ENCODE assay signal across 1 cellular context in genomic region chr2:162113771-162114168, GRCh38.
TF ChIP-seq lines count a peak whose summit lies in the region.

No MANE protein-coding gene starts in this region.

TF ChIP-seq in HepG2, 621 proteins besides CTCF, POLR2A, EP300 and RAD21 (continued from another document and continues in another):
- peak; percentile 95; the same call in 1 of the 2 replicates for TF ChIP-seq ZNF614 (CRISPR knock-in tag; IDR thresholded peaks at IDR 0.05; ENCODE audit: borderline replicate concordance)
- TF ChIP-seq, protein P1, sequence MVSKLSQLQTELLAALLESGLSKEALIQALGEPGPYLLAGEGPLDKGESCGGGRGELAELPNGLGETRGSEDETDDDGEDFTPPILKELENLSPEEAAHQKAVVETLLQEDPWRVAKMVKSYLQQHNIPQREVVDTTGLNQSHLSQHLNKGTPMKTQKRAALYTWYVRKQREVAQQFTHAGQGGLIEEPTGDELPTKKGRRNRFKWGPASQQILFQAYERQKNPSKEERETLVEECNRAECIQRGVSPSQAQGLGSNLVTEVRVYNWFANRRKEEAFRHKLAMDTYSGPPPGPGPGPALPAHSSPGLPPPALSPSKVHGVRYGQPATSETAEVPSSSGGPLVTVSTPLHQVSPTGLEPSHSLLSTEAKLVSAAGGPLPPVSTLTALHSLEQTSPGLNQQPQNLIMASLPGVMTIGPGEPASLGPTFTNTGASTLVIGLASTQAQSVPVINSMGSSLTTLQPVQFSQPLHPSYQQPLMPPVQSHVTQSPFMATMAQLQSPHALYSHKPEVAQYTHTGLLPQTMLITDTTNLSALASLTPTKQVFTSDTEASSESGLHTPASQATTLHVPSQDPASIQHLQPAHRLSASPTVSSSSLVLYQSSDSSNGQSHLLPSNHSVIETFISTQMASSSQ (IDR thresholded peaks at IDR 0.05; ENCODE audit: low read depth), result no peak
- TF ChIP-seq, protein P1 (CRISPR knock-in tag; IDR thresholded peaks at IDR 0.05; ENCODE audit: borderline replicate concordance), result peak; percentile 74
- TF ChIP-seq TBP (CRISPR knock-in tag; IDR thresholded peaks at IDR 0.05), result no peak
- TF ChIP-seq KMT2B (CRISPR knock-in tag; IDR thresholded peaks at IDR 0.05), result peak; percentile 56; the same call in 1 of the 2 replicates
- 0 out of 2 replicates have a peak, but pooled peaks have one; percentile 43 for TF ChIP-seq PRDM10 (CRISPR knock-in tag; IDR thresholded peaks at IDR 0.05; ENCODE audit: low read depth)
- peak; percentile 71 for TF ChIP-seq POGZ (CRISPR knock-in tag; IDR thresholded peaks at IDR 0.05)
- TF ChIP-seq ZNF33A (CRISPR knock-in tag; IDR thresholded peaks at IDR 0.05; ENCODE audit: borderline replicate concordance), result no peak
- TF ChIP-seq MTF1 (CRISPR knock-in tag; IDR thresholded peaks at IDR 0.05), result no peak
- TF ChIP-seq SIN3A (IDR thresholded peaks at IDR 0.05; ENCODE audit: borderline replicate concordance, low read depth, low read length), result 0 out of 2 replicates have a peak, but pooled peaks have one; percentile 51
- TF ChIP-seq ZNF20 (CRISPR knock-in tag; IDR thresholded peaks at IDR 0.05), result no peak
- peak; percentile 75; the same call in 1 of the 2 replicates for TF ChIP-seq ATF3 (CRISPR knock-in tag; IDR thresholded peaks at IDR 0.05)
- peak; percentile 91 for TF ChIP-seq CBFB (CRISPR knock-in tag; IDR thresholded peaks at IDR 0.05)
- TF ChIP-seq ZNF281 (CRISPR knock-in tag; IDR thresholded peaks at IDR 0.05; ENCODE audit: borderline replicate concordance), result peak; percentile 73; the same call in 1 of the 2 replicates
- TF ChIP-seq TBX2 (CRISPR knock-in tag; IDR thresholded peaks at IDR 0.05; ENCODE audit: borderline replicate concordance), result peak; percentile 65; the same call in 1 of the 2 replicates
- no peak for TF ChIP-seq MAFG (CRISPR knock-in tag; IDR thresholded peaks at IDR 0.05)
- no peak for TF ChIP-seq ZKSCAN5 (CRISPR knock-in tag; IDR thresholded peaks at IDR 0.05)
- TF ChIP-seq, protein P2, sequence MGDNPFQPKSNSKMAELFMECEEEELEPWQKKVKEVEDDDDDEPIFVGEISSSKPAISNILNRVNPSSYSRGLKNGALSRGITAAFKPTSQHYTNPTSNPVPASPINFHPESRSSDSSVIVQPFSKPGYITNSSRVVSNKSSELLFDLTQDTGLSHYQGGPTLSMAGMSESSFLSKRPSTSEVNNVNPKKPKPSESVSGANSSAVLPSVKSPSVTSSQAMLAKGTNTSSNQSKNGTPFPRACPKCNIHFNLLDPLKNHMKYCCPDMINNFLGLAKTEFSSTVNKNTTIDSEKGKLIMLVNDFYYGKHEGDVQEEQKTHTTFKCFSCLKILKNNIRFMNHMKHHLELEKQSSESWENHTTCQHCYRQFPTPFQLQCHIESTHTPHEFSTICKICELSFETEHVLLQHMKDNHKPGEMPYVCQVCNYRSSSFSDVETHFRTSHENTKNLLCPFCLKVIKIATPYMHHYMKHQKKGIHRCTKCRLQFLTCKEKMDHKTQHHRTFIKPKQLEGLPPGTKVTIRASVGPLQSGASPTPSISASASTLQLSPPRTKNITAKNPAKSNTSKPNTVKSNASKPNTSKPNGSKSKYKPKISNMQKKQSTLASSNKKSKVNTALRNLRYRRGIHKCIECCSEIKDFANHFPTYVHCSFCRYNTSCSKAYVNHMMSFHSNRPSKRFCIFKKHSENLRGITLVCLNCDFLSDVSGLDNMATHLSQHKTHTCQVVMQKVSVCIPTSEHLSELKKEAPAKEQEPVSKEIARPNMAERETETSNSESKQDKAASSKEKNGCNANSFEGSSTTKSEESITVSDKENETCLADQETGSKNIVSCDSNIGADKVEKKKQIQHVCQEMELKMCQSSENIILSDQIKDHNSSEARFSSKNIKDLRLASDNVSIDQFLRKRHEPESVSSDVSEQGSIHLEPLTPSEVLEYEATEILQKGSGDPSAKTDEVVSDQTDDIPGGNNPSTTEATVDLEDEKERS (CRISPR knock-in tag; IDR thresholded peaks at IDR 0.05), result peak; percentile 1; the same call in 1 of the 2 replicates
- TF ChIP-seq FOXO1 (CRISPR knock-in tag; IDR thresholded peaks at IDR 0.05), result peak; percentile 91
- TF ChIP-seq ISL2 (CRISPR knock-in tag; IDR thresholded peaks at IDR 0.05), result peak; percentile 80
- TF ChIP-seq, protein P3, sequence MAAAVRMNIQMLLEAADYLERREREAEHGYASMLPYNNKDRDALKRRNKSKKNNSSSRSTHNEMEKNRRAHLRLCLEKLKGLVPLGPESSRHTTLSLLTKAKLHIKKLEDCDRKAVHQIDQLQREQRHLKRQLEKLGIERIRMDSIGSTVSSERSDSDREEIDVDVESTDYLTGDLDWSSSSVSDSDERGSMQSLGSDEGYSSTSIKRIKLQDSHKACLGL (CRISPR knock-in tag; IDR thresholded peaks at IDR 0.05), result no peak
- TF ChIP-seq HOXA3 (CRISPR knock-in tag; IDR thresholded peaks at IDR 0.05), result peak; percentile 69
- peak; percentile 50 for TF ChIP-seq TBL1XR1 (IDR thresholded peaks at IDR 0.05; ENCODE audit: borderline replicate concordance, low read length, partially characterized antibody)
- no peak for TF ChIP-seq THAP9 (CRISPR knock-in tag; IDR thresholded peaks at IDR 0.05; ENCODE audit: borderline replicate concordance)
- TF ChIP-seq ZNF710 (CRISPR knock-in tag; IDR thresholded peaks at IDR 0.05; ENCODE audit: borderline replicate concordance), result no peak
- TF ChIP-seq HHEX (CRISPR knock-in tag; IDR thresholded peaks at IDR 0.05), result peak; percentile 8; the same call in 1 of the 2 replicates
- TF ChIP-seq KLF15 (CRISPR knock-in tag; IDR thresholded peaks at IDR 0.05; ENCODE audit: borderline replicate concordance), result no peak
- TF ChIP-seq ZC3H4 (CRISPR knock-in tag; IDR thresholded peaks at IDR 0.05; ENCODE audit: borderline replicate concordance), result no peak
- peak; percentile 95 for TF ChIP-seq HMG20A (CRISPR knock-in tag; IDR thresholded peaks at IDR 0.05; ENCODE audit: borderline replicate concordance)
- TF ChIP-seq SOX6 (IDR thresholded peaks at IDR 0.05), result no peak
- TF ChIP-seq SOX6 (CRISPR knock-in tag; IDR thresholded peaks at IDR 0.05), result peak; percentile 91
- TF ChIP-seq ZMYM4 (CRISPR knock-in tag; IDR thresholded peaks at IDR 0.05), result peak; percentile 66
- TF ChIP-seq, protein P4, sequence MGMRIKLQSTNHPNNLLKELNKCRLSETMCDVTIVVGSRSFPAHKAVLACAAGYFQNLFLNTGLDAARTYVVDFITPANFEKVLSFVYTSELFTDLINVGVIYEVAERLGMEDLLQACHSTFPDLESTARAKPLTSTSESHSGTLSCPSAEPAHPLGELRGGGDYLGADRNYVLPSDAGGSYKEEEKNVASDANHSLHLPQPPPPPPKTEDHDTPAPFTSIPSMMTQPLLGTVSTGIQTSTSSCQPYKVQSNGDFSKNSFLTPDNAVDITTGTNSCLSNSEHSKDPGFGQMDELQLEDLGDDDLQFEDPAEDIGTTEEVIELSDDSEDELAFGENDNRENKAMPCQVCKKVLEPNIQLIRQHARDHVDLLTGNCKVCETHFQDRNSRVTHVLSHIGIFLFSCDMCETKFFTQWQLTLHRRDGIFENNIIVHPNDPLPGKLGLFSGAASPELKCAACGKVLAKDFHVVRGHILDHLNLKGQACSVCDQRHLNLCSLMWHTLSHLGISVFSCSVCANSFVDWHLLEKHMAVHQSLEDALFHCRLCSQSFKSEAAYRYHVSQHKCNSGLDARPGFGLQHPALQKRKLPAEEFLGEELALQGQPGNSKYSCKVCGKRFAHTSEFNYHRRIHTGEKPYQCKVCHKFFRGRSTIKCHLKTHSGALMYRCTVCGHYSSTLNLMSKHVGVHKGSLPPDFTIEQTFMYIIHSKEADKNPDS (CRISPR knock-in tag; IDR thresholded peaks at IDR 0.05), result no peak
- peak; percentile 56; the same call in 1 of the 2 replicates for TF ChIP-seq ATF1 (CRISPR knock-in tag; IDR thresholded peaks at IDR 0.05)
- TF ChIP-seq ZNF768 (CRISPR knock-in tag; IDR thresholded peaks at IDR 0.05), result peak; percentile 77; the same call in 1 of the 2 replicates
